In genomic region chr3:50616770-50617095, GRCh38 we compare ENCODE assay signal across 8 cellular contexts. TPM values are rescaled to one million over a fixed set of nuclear protein-coding genes. Genes with fewer than 3 reads are reported as not detected.
A peak's percentile ranks its signal among the peaks of the same experiment; 100 is the strongest.
DNase-seq lines count a peak whose midpoint lies in the region; ATAC-seq lines count a peak whose summit lies in the region.

No MANE protein-coding gene starts in this region.

- H3K9me3 ChIP-seq in CD4-positive, CD25-positive, alpha-beta regulatory T cell (ENCODE audit: control insufficient read depth in 2 of 2, low read length in 2 of 2) = no peaks in the 10 kb centered on the region
- no peaks in the 10 kb centered on the region for H3K9me3 ChIP-seq in effector memory CD4-positive, alpha-beta T cell (ENCODE audit: control insufficient read depth, low read length)

- peak overlapping the region; percentile 91 to 95 (median 94) for H3K27ac Mint-ChIP-seq in CD4-positive, CD25-positive, alpha-beta regulatory T cell

- peak overlapping the region; percentile 90 for H3K4me3 ChIP-seq in CD4-positive, CD25-positive, alpha-beta regulatory T cell (ENCODE audit: low read depth, low read length)
- peak overlapping the region; percentile 56 for H3K4me3 ChIP-seq in effector memory CD4-positive, alpha-beta T cell (ENCODE audit: insufficient read depth, low read depth, low read length, poor library complexity, severe bottlenecking)
- peak overlapping the region; percentile 47 for H3K4me3 ChIP-seq in mesendoderm (ENCODE audit: low read length)

- H3K27ac ChIP-seq in CD4-positive, CD25-positive, alpha-beta regulatory T cell (ENCODE audit: insufficient read depth, low read length, poor library complexity, severe bottlenecking) = peak overlapping the region; percentile 88
- H3K27ac ChIP-seq in effector memory CD4-positive, alpha-beta T cell (ENCODE audit: insufficient read depth, low read length, poor library complexity, severe bottlenecking) = peak overlapping the region; percentile 88
- H3K27ac ChIP-seq in mesendoderm (ENCODE audit: low read depth, low read length) = no peak overlapping the region

- H3K4me1 Mint-ChIP-seq in CD4-positive, CD25-positive, alpha-beta regulatory T cell = peaks cover 10 to 77% (median 49%) of the 10 kb centered on the region in 4 donors

- H3K18ac ChIP-seq in mesendoderm (ENCODE audit: low read length) = no peak overlapping the region

- peaks cover 2% of the 10 kb centered on the region for H3K36me3 ChIP-seq in CD4-positive, CD25-positive, alpha-beta regulatory T cell (ENCODE audit: control insufficient read depth, insufficient read depth, low read length)
- no peaks in the 10 kb centered on the region for H3K36me3 ChIP-seq in effector memory CD4-positive, alpha-beta T cell (ENCODE audit: control insufficient read depth, insufficient read depth, low read length)
- no peaks in the 10 kb centered on the region for H3K36me3 ChIP-seq in mesendoderm (ENCODE audit: control insufficient read depth, insufficient read depth, low read length)

- peaks cover 80% of the 10 kb centered on the region for H3K4me1 ChIP-seq in CD4-positive, CD25-positive, alpha-beta regulatory T cell (ENCODE audit: control insufficient read depth, insufficient read depth, low read length, poor library complexity, severe bottlenecking)
- H3K4me1 ChIP-seq in effector memory CD4-positive, alpha-beta T cell (ENCODE audit: control insufficient read depth, insufficient read depth, low read length, poor library complexity, severe bottlenecking) = peaks cover 70% of the 10 kb centered on the region
- peaks cover 8% of the 10 kb centered on the region for H3K4me1 ChIP-seq in mesendoderm (ENCODE audit: control insufficient read depth, low read depth, low read length)

- H3K4me3 Mint-ChIP-seq in CD4-positive, CD25-positive, alpha-beta regulatory T cell = peak overlapping the region; percentile 85 to 94 (median 90)

- peak; percentile 94 to 96 (median 94) for DNase-seq in CD4-positive, CD25-positive, alpha-beta regulatory T cell
- DNase-seq in NK-92 (lab: John Stamatoyannopoulos, UW; ENCODE audit: unreplicated experiment) (peak; percentile 62), mesendoderm (peak; percentile 95)
- peak; percentile 81 to 90 for DNase-seq in activated CD8-positive, alpha-beta memory T cell treated with anti-CD3 and anti-CD28 coated beads for 1 hour (ENCODE audit: extremely low read depth in 1 of 2, low read depth in 1 of 2)
- DNase-seq in effector memory CD4-positive, alpha-beta T cell = peak; percentile 94 to 95 (median 95)
- peak; percentile 90 for DNase-seq in stimulated activated CD8-positive, alpha-beta memory T cell treated with anti-CD3 and anti-CD28 coated beads, Interleukin-12 subunit alpha, Interleukin-12 subunit beta, amount 100 ng/mL, for 4 hours (ENCODE audit: low read depth)

- no peaks in the 10 kb centered on the region for H3K36me3 Mint-ChIP-seq in CD4-positive, CD25-positive, alpha-beta regulatory T cell

- H3K4me2 ChIP-seq in mesendoderm (ENCODE audit: low read length) = peak overlapping the region; percentile 95

- no peak overlapping the region for H3K23ac ChIP-seq in mesendoderm (ENCODE audit: low read length)

- peaks cover 0 to 3% (median 0%) of the 10 kb centered on the region in 7 donors for H3K9me3 Mint-ChIP-seq in CD4-positive, CD25-positive, alpha-beta regulatory T cell

- H3K27me3 Mint-ChIP-seq in CD4-positive, CD25-positive, alpha-beta regulatory T cell = no peaks in the 10 kb centered on the region

- no peak overlapping the region for H2AK5ac ChIP-seq in mesendoderm (ENCODE audit: low read length)

- peak overlapping the region; percentile 65 for H3K9ac ChIP-seq in mesendoderm (ENCODE audit: low read length)

- no peaks in the 10 kb centered on the region for H3K27me3 ChIP-seq in CD4-positive, CD25-positive, alpha-beta regulatory T cell (ENCODE audit: control insufficient read depth, insufficient read depth, low read length)
- H3K27me3 ChIP-seq in effector memory CD4-positive, alpha-beta T cell (replicated peaks; ENCODE audit: control insufficient read depth, insufficient read depth, low read length, poor library complexity, severe bottlenecking) = no peaks in the 10 kb centered on the region
- no peaks in the 10 kb centered on the region for H3K27me3 ChIP-seq in mesendoderm (ENCODE audit: insufficient read depth, low read length, poor library complexity)

- H2BK120ac ChIP-seq in mesendoderm (ENCODE audit: low read depth, low read length) = no peak overlapping the region

- no peak overlapping the region for H4K5ac ChIP-seq in mesendoderm (ENCODE audit: low read length)

- H3K79me1 ChIP-seq in mesendoderm (ENCODE audit: low read length) = peaks cover 7% of the 10 kb centered on the region

- peak overlapping the region; percentile 68 for H3K56ac ChIP-seq in mesendoderm (ENCODE audit: low read length)

- H3K4ac ChIP-seq in mesendoderm (ENCODE audit: low read depth, low read length) = no peak overlapping the region

- no CpG with 5 or more reads among the region's 22 CpGs for WGBS in mesendoderm (ENCODE audit: extremely low coverage, insufficient coverage, low lambda C conversion rate)

- no peaks in the 10 kb centered on the region for H3K79me2 ChIP-seq in mesendoderm (ENCODE audit: control insufficient read depth, insufficient read depth, low read length)

- H2BK5ac ChIP-seq in mesendoderm (ENCODE audit: low read length) = no peak overlapping the region

- H4K8ac ChIP-seq in mesendoderm (ENCODE audit: low read depth, low read length) = no peak overlapping the region

- H2BK15ac ChIP-seq in mesendoderm (replicated peaks; ENCODE audit: low read depth) = no peak overlapping the region

- peak; percentile 59 to 63 for ATAC-seq in CD4-positive, CD25-positive, alpha-beta regulatory T cell (ENCODE audit: low read depth in 2 of 2)
- ATAC-seq in GM19395 (IDR thresholded peaks at IDR 0.05; ENCODE audit: unreplicated experiment) (peak; percentile 67), HG03521 (IDR thresholded peaks at IDR 0.05; ENCODE audit: unreplicated experiment) (peak; percentile 69)

RNA-seq across cellular contexts. Expression of gene MAPKAPK3, which starts 0.2 kb away (rescaled TPM):
- total RNA-seq in CD4-positive, CD25-positive, alpha-beta regulatory T cell = 42.9 TPM
- polyA plus RNA-seq in CD4-positive, CD25-positive, alpha-beta regulatory T cell = 10 to 100 TPM; 47.0 to 52.9 (median 49.5) TPM
- polyA plus RNA-seq in mesendoderm (2013, experiment 1 of 2) = 35.2 TPM
- 36.3 TPM for polyA plus RNA-seq in mesendoderm (2013, experiment 2 of 2)

RNA-seq across cellular contexts. Expression of gene CISH, which starts 5.2 kb away (rescaled TPM):
- total RNA-seq in CD4-positive, CD25-positive, alpha-beta regulatory T cell = 23.4 TPM
- polyA plus RNA-seq in CD4-positive, CD25-positive, alpha-beta regulatory T cell = 10 to 100 TPM; 40.5 to 66.7 (median 58.5) TPM
- polyA plus RNA-seq in mesendoderm (2013, experiment 1 of 2) = 2.4 TPM
- 2.3 TPM for polyA plus RNA-seq in mesendoderm (2013, experiment 2 of 2)

RNA-seq across cellular contexts. Expression of gene HEMK1, which starts 47.4 kb away (rescaled TPM):
- total RNA-seq in CD4-positive, CD25-positive, alpha-beta regulatory T cell = 21.1 TPM
- 10 to 100 TPM; 18.5 to 24.9 (median 23.1) TPM for polyA plus RNA-seq in CD4-positive, CD25-positive, alpha-beta regulatory T cell
- polyA plus RNA-seq in mesendoderm (2013, experiment 1 of 2) = 5.3 TPM
- 5.4 TPM for polyA plus RNA-seq in mesendoderm (2013, experiment 2 of 2)

RNA-seq across cellular contexts. Expression of gene C3orf18, which starts 49.2 kb away (rescaled TPM):
- total RNA-seq in CD4-positive, CD25-positive, alpha-beta regulatory T cell = 8.7 TPM
- 10 to 100 TPM in 2 of 4 donors, 1 to 10 TPM in 2; 7.4 to 11.9 (median 10.6) TPM for polyA plus RNA-seq in CD4-positive, CD25-positive, alpha-beta regulatory T cell
- polyA plus RNA-seq in mesendoderm (2013, experiment 1 of 2) = 1.9 TPM
- 1.9 TPM for polyA plus RNA-seq in mesendoderm (2013, experiment 2 of 2)

RNA-seq across cellular contexts. Expression of gene DOCK3, which starts 58.0 kb away (rescaled TPM):
- 0.35 TPM for total RNA-seq in CD4-positive, CD25-positive, alpha-beta regulatory T cell
- under 1 TPM; 0.03 to 0.09 (median 0.07) TPM for polyA plus RNA-seq in CD4-positive, CD25-positive, alpha-beta regulatory T cell
- polyA plus RNA-seq in mesendoderm (2013, experiment 1 of 2) = 0.93 TPM
- polyA plus RNA-seq in mesendoderm (2013, experiment 2 of 2) = 0.91 TPM
